ENCODE assay signal across 19 cellular contexts in the genomic region with DNA sequence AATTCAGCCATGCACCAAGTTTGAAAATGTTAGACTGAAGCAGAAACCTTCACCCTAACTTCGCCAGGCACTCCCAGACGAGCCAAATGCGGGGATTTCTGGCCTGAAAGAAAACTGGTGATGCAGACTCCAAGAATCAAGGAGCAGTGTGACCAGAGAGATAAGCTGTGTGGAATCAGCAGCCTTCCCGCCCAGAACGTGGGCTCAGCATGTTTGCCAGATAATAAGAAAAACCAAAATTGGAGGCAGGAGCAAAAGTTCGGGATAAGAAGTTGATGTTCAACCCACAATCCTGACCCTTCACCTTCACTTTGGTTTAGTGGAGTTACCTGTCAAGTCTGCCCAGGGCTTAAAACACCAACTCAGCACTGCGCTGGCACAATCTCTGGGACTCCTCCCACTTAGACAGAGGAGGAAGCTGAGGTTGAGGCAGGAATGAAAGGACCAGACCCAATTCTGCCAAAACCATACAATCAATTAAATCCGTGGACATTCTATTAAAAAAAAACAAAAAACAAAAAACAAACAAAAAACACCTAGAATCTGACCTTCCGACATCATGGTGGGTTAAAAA. TPM values are rescaled to one million over a fixed set of nuclear protein-coding genes. Genes with fewer than 3 reads are reported as not detected.
DNase-seq lines count a peak whose midpoint lies in the region; ATAC-seq, FAIRE-seq and TF ChIP-seq lines count a peak whose summit lies in the region.
"Had no signal": no experiment of that assay in that cellular context is flagged by ENCODE, and none has a peak within 500 bp of the region (broad histone marks: within the 10 kb centered on the region; RNA-seq: fewer than 3 reads in every experiment).

No MANE protein-coding gene starts in this region.

- peak overlapping the region; percentile 95 for H3K4me3 Mint-ChIP-seq in Caco-2 (ENCODE audit: unreplicated experiment)
- no peak overlapping the region for H3K4me3 Mint-ChIP-seq in osteocyte (ENCODE audit: unreplicated experiment)
- H3K4me3 Mint-ChIP-seq: stimulated activated naive CD8-positive, alpha-beta T cell treated with anti-CD3 and anti-CD28 coated beads, Interleukin-15, amount 100 ng/mL, for 72 hours had no signal

- H3K4me1 ChIP-seq in Caco-2 (peaks cover 31% of the 10 kb centered on the region), Peyer's patch (peaks cover 0 to 23% (median 17%) of the 10 kb centered on the region in 4 donors), kidney (ENCODE audit: control insufficient read depth in 1 of 2, insufficient read depth in 1 of 2, low read depth in 1 of 2, low read length in 2 of 2) (peaks cover 23 to 40% of the 10 kb centered on the region in 2 donors), psoas muscle (peaks cover 23% of the 10 kb centered on the region)

- intact Hi-C loops in Caco-2 (cut with micrococcal nuclease; ENCODE audit: unreplicated experiment) (loop anchor here (10.0 kb wide), 1 partner anchor 171 kb away; the partner anchor contains the start of gene CRK), kidney (cut with DNase I) (no loop called here), psoas muscle (cut with DNase I) (loop anchor here (5.0 kb wide), 2 partner anchors 33 to 363 kb away; no protein-coding TSS in a partner anchor)

- H3K4me3 ChIP-seq in Caco-2 (ENCODE audit: low read depth, low read length): no peak overlapping the region
- no peak overlapping the region for H3K4me3 ChIP-seq in Peyer's patch
- peak overlapping the region; percentile 33 to 88 for H3K4me3 ChIP-seq in kidney (ENCODE audit: low read length in 2 of 2)
- peak overlapping the region; percentile 93 for H3K4me3 ChIP-seq in psoas muscle
- H3K4me3 ChIP-seq: ascending aorta, PC-9 had no signal

- H3K9me3 Mint-ChIP-seq in Caco-2 (ENCODE audit: unreplicated experiment) (no peaks in the 10 kb centered on the region), osteocyte (ENCODE audit: unreplicated experiment) (no peaks in the 10 kb centered on the region)
- H3K9me3 Mint-ChIP-seq: stimulated activated naive CD8-positive, alpha-beta T cell treated with anti-CD3 and anti-CD28 coated beads, Interleukin-15, amount 100 ng/mL, for 72 hours had no signal

- H3K4me1 Mint-ChIP-seq in Caco-2 (ENCODE audit: low read depth, unreplicated experiment) (peaks cover 23% of the 10 kb centered on the region), osteocyte (ENCODE audit: unreplicated experiment) (peaks cover 18% of the 10 kb centered on the region)

- peak overlapping the region in 1 of 2 donors; percentile 43 for H3K9ac ChIP-seq in kidney (ENCODE audit: low read length in 2 of 2)

- POLR2A ChIA-PET in Caco-2 (lab: Charles Lee): interaction anchor here (1.5 to 2.3 kb wide), 2 partner anchors 28 to 36 kb away, joined by 6 to 9 read pairs; no protein-coding TSS in a partner anchor

- WGBS in psoas muscle, 3 donors: 89 to 94% (median 90%) methylated on average over 9 of the region's 9 CpGs

- H3K9me3 ChIP-seq in Caco-2 (no peaks in the 10 kb centered on the region), Peyer's patch (no peaks in the 10 kb centered on the region), kidney (ENCODE audit: control insufficient read depth in 1 of 2, low read length in 2 of 2) (no peaks in the 10 kb centered on the region), psoas muscle (no peaks in the 10 kb centered on the region)
- H3K9me3 ChIP-seq: ascending aorta had no signal

- no peak for ATAC-seq in psoas muscle
- no peak for ATAC-seq in GM21576 (IDR thresholded peaks at IDR 0.05; ENCODE audit: unreplicated experiment)
- no peak for ATAC-seq in HG03571 (IDR thresholded peaks at IDR 0.05; ENCODE audit: unreplicated experiment)
- ATAC-seq: SK-N-SH treated with all-trans-retinoic acid at 6 μM for 48 hours; stimulated activated naive CD8-positive, alpha-beta T cell treated with anti-CD3 and anti-CD28 coated beads, Interleukin-15, amount 100 ng/mL, for 72 hours had no signal

- TF ChIP-seq CTCF in Caco-2 (IDR thresholded peaks at IDR 0.05; ENCODE audit: insufficient read depth in 1 of 2, low read depth in 1 of 2, low read length in 1 of 2, severe bottlenecking in 1 of 2, unreplicated experiment in 1 of 2) (no peak), Peyer's patch (IDR thresholded peaks at IDR 0.05) (no peak), kidney (IDR thresholded peaks at IDR 0.05; ENCODE audit: borderline replicate concordance, extremely low read depth, insufficient read depth) (no peak), psoas muscle (IDR thresholded peaks at IDR 0.05) (no peak), osteocyte (IDR thresholded peaks at IDR 0.05) (no peak)

- no peak for TF ChIP-seq POLR2A in Peyer's patch (IDR thresholded peaks at IDR 0.05)

- BruUV-seq in Caco-2 (replicated peaks; lab: Mats Ljungman, UMichigan): TSS peak; percentile 24

- no peaks in the 10 kb centered on the region for H3K36me3 ChIP-seq in Caco-2 (ENCODE audit: control insufficient read depth, insufficient read depth, low read length)
- no peaks in the 10 kb centered on the region for H3K36me3 ChIP-seq in Peyer's patch
- H3K36me3 ChIP-seq in kidney (ENCODE audit: control insufficient read depth in 1 of 2, insufficient read depth in 2 of 2, low read length in 2 of 2): peaks cover 4 to 13% of the 10 kb centered on the region in 2 donors
- peaks cover 0 to 33% of the 10 kb centered on the region in 2 donors for H3K36me3 ChIP-seq in psoas muscle (ENCODE audit: insufficient read depth in 1 of 2, low read depth in 1 of 2)
- H3K36me3 ChIP-seq: ascending aorta had no signal

- CTCF ChIA-PET in Caco-2 (lab: Charles Lee): interaction anchor here (0.7 to 2.1 kb wide), 6 partner anchors 18 to 606 kb away, joined by 3 to 16 read pairs (median 3); partner anchors contain the start of gene PITPNA

- DNase-seq in Caco-2 (no peak), Peyer's patch (no peak), kidney (no peak), psoas muscle (no peak), osteocyte (ENCODE audit: extremely low spot score, unreplicated experiment) (no peak)
- no peak for DNase-seq in activated CD4-positive, alpha-beta T cell treated with anti-CD3 and anti-CD28 coated beads for 48 hours
- DNase-seq: activated CD8-positive, alpha-beta memory T cell treated with anti-CD3 and anti-CD28 coated beads for 24 hours; activated gamma-delta T cell; midbrain; NCI-H187 treated with DMSO at 0.1 percent for 48 hours; NCI-H510A; PC-9; stimulated activated naive CD8-positive, alpha-beta T cell treated with anti-CD3 and anti-CD28 coated beads, Interleukin-15, amount 100 ng/mL, for 72 hours had no signal

- peak overlapping the region; percentile 18 to 99 (median 69) for H3K27ac ChIP-seq in Peyer's patch
- peak overlapping the region in 1 of 2 donors; percentile 56 for H3K27ac ChIP-seq in kidney (ENCODE audit: low read depth in 2 of 2, low read length in 2 of 2)
- peak overlapping the region; percentile 92 for H3K27ac ChIP-seq in psoas muscle
- H3K27ac ChIP-seq: ascending aorta, PC-9, VCaP had no signal

- H3K27ac Mint-ChIP-seq in Caco-2 (ENCODE audit: unreplicated experiment) (peak overlapping the region; percentile 45), osteocyte (ENCODE audit: unreplicated experiment) (no peak overlapping the region)
- H3K27ac Mint-ChIP-seq: stimulated activated naive CD8-positive, alpha-beta T cell treated with anti-CD3 and anti-CD28 coated beads, Interleukin-15, amount 100 ng/mL, for 72 hours had no signal

- FAIRE-seq in kidney (lab: Jason Lieb, UNC): peak; percentile 51
- FAIRE-seq: colon had no signal

- H3K36me3 Mint-ChIP-seq in Caco-2 (ENCODE audit: insufficient read depth, unreplicated experiment) (peaks cover 26% of the 10 kb centered on the region), osteocyte (ENCODE audit: unreplicated experiment) (no peaks in the 10 kb centered on the region)

- H3K27me3 ChIP-seq in Caco-2 (replicated peaks; ENCODE audit: control insufficient read depth, insufficient read depth, low read length) (no peaks in the 10 kb centered on the region), Peyer's patch (no peaks in the 10 kb centered on the region), psoas muscle (ENCODE audit: insufficient read depth in 3 of 3, low read length in 2 of 3) (no peaks in the 10 kb centered on the region)
- H3K27me3 ChIP-seq: ascending aorta had no signal

- H3K27me3 Mint-ChIP-seq in Caco-2 (ENCODE audit: insufficient read depth, unreplicated experiment): no peaks in the 10 kb centered on the region
- peaks cover 16% of the 10 kb centered on the region for H3K27me3 Mint-ChIP-seq in osteocyte (ENCODE audit: unreplicated experiment)

RNA-seq across cellular contexts. Expression of gene SLC43A2, which starts 3.0 kb away (rescaled TPM):
- total RNA-seq in Caco-2 (2022) (33.9 and 39.3 TPM in 2 replicates), Peyer's patch (100 to 1,000 TPM in 1 of 4 donors, 10 to 100 TPM in 3; 58.6 to 103 (median 69.0) TPM), kidney (48.9 TPM), psoas muscle (10 to 100 TPM; 10.1 to 70.5 (median 30.0) TPM), osteocyte (4.7 and 7.3 TPM in 2 replicates)
- polyA plus RNA-seq in kidney (ENCODE audit: insufficient read depth, low read depth, low replicate concordance) (60.4 TPM), psoas muscle (10 to 100 TPM in 2 of 3 donors, 1 to 10 TPM in 1; 9.5 to 21.7 (median 19.0) TPM)

RNA-seq across cellular contexts. Expression of gene SCARF1, which starts 19.9 kb away (rescaled TPM):
- total RNA-seq in Caco-2 (2022) (0.14 and 0.51 TPM in 2 replicates), Peyer's patch (10 to 100 TPM in 3 of 4 donors, 1 to 10 TPM in 1; 9.8 to 32.2 (median 20.3) TPM), kidney (20.1 TPM), psoas muscle (1 to 10 TPM; 5.2 to 8.9 (median 6.4) TPM), osteocyte (0.21 and 0.64 TPM in 2 replicates)
- polyA plus RNA-seq in kidney (ENCODE audit: insufficient read depth, low read depth, low replicate concordance) (7.0 TPM), psoas muscle (1 to 10 TPM; 2.0 to 4.9 (median 4.1) TPM)

RNA-seq across cellular contexts. Expression of gene RILP, which starts 24.1 kb away (rescaled TPM):
- 4.2 and 6.9 TPM in 2 replicates for total RNA-seq in Caco-2 (2022)
- 100 to 1,000 TPM in 1 of 4 donors, 10 to 100 TPM in 3; 29.7 to 173 (median 92.3) TPM for total RNA-seq in Peyer's patch
- 17.1 TPM for total RNA-seq in kidney
- 26.6 TPM for polyA plus RNA-seq in kidney (ENCODE audit: insufficient read depth, low read depth, low replicate concordance)
- total RNA-seq in psoas muscle: 10 to 100 TPM; 23.3 to 44.5 (median 29.8) TPM
- polyA plus RNA-seq in psoas muscle: 10 to 100 TPM; 26.8 to 49.9 (median 39.1) TPM
- 1.2 and 2.6 TPM in 2 replicates for total RNA-seq in osteocyte

RNA-seq across cellular contexts. Expression of gene PRPF8, which starts 59.1 kb away (rescaled TPM):
- total RNA-seq in Caco-2 (2022) (398 and 430 TPM in 2 replicates), Peyer's patch (100 to 1,000 TPM; 138 to 390 (median 226) TPM), kidney (236 TPM), psoas muscle (100 to 1,000 TPM; 218 to 305 (median 223) TPM), osteocyte (238 and 262 TPM in 2 replicates)
- polyA plus RNA-seq in kidney (ENCODE audit: insufficient read depth, low read depth, low replicate concordance) (181 TPM), psoas muscle (100 to 1,000 TPM in 1 of 3 donors, 10 to 100 TPM in 2; 84.8 to 138 (median 90.2) TPM)

Comparison
In these comparisons a context has a peak if more than half of its experiments do, and no peak if none do; other contexts are left out.
1. H3K4me3 ChIP-seq: peak in kidney (2 of 2) and psoas muscle (single experiment); none in Caco-2 (single experiment) and Peyer's patch (0 of 4).